In the genomic region with DNA sequence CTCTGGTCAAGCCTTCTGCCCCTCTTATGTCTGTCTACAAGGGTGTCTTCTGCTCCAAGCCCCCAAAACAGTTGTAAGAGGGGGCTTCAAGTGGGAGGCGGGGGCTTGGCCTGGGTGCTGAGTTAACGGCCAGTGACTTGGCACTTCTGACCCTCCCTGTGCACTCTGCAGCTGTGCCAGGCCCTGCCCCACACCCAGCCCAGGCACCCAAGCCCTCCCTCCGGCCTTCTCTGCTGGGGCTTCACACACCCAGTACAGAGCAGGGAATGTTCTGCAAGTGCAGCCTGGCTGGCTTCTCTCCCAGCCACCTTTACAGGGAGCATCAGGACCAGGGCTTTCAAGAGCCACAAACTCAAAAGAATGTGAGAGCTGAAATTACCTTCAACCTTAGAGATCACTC, we compare ENCODE assay signal across 13 cellular contexts. TPM values are rescaled to one million over a fixed set of nuclear protein-coding genes. Genes with fewer than 3 reads are reported as not detected.
DNase-seq lines count a peak whose midpoint lies in the region; ATAC-seq and TF ChIP-seq lines count a peak whose summit lies in the region.
"Had no signal": no experiment of that assay in that cellular context is flagged by ENCODE, and none has a peak within 500 bp of the region (broad histone marks: within the 10 kb centered on the region; RNA-seq: fewer than 3 reads in every experiment).

No MANE protein-coding gene starts in this region.

- no peaks in the 10 kb centered on the region for H3K9me3 Mint-ChIP-seq in activated naive CD4-positive, alpha-beta T cell treated with anti-CD3 and anti-CD28 coated beads, Interleukin-2, amount 10 ng/mL, durations not matched to agents 7 days and 5 days
- H3K9me3 Mint-ChIP-seq in endodermal cell = no peaks in the 10 kb centered on the region
- no peaks in the 10 kb centered on the region for H3K9me3 Mint-ChIP-seq in stimulated activated naive CD8-positive, alpha-beta T cell treated with anti-CD3 and anti-CD28 coated beads, Interleukin-15, amount 100 ng/mL, for 72 hours

- TF ChIP-seq POLR2A in tibial nerve (IDR thresholded peaks at IDR 0.05) = no peak

- H3K4me3 ChIP-seq in endodermal cell (ENCODE audit: low read length) (peak overlapping the region; percentile 50), tibial nerve (no peak overlapping the region)
- H3K4me3 ChIP-seq: GM23248 had no signal

- peaks cover 9% of the 10 kb centered on the region for H3K36me3 Mint-ChIP-seq in activated naive CD4-positive, alpha-beta T cell treated with anti-CD3 and anti-CD28 coated beads, Interleukin-2, amount 10 ng/mL, durations not matched to agents 7 days and 5 days
- H3K36me3 Mint-ChIP-seq in endodermal cell (ENCODE audit: low read depth) = no peaks in the 10 kb centered on the region

- CTCF ChIA-PET in activated naive CD4-positive, alpha-beta T cell treated with anti-CD3 and anti-CD28 coated beads, Interleukin-2, amount 10 ng/mL, durations not matched to agents 7 days and 5 days (lab: Charles Lee) = interaction anchor here (1.6 to 3.6 kb wide), 3 partner anchors 10 to 54 kb away, joined by 9 to 15 read pairs (median 14); no protein-coding TSS in a partner anchor

- DNase-seq in activated naive CD4-positive, alpha-beta T cell treated with anti-CD3 and anti-CD28 coated beads, Interleukin-2, amount 10 ng/mL, durations not matched to agents 7 days and 5 days = no peak
- no peak for DNase-seq in activated naive CD4-positive, alpha-beta T cell treated with Interleukin-2 at 50 U/mL for 16 hours
- peak; percentile 26 for DNase-seq in UCSD-AML1 (lab: John Stamatoyannopoulos, UW; ENCODE audit: unreplicated experiment)
- DNase-seq in endodermal cell = peak; percentile 63
- DNase-seq in stimulated activated naive CD8-positive, alpha-beta T cell treated with anti-CD3 and anti-CD28 coated beads, Interleukin-15, amount 100 ng/mL, for 72 hours = no peak
- no peak for DNase-seq in Kasumi-1 (lab: John Stamatoyannopoulos, UW)
- no peak for DNase-seq in KBM-7
- DNase-seq in tibial nerve (ENCODE audit: low spot score in 2 of 2) = no peak
- DNase-seq: activated CD4-positive, CD25-positive, alpha-beta regulatory T cell treated with anti-CD3 and anti-CD28 coated beads, Interleukin-2, amount 50 U/mL, for 72 hours; GM23248; mesenchymal stem cell; NCI-H2081 treated with DMSO at 0.1 percent for 48 hours; stimulated activated CD4-positive, alpha-beta T cell treated with anti-CD3 and anti-CD28 coated beads, Interleukin-1b, Interleukin-23, amount 100 ng/mL, for 48 hours had no signal

- H3K9me3 ChIP-seq in endodermal cell (ENCODE audit: control insufficient read depth, low read length) (no peaks in the 10 kb centered on the region), tibial nerve (no peaks in the 10 kb centered on the region)

- TF ChIP-seq CTCF in endodermal cell (conservative IDR thresholded peaks at IDR 0.05) (no peak), tibial nerve (IDR thresholded peaks at IDR 0.05) (no peak)

- no peaks in the 10 kb centered on the region for H3K36me3 ChIP-seq in endodermal cell (ENCODE audit: control insufficient read depth, insufficient read depth, low read length)
- H3K36me3 ChIP-seq in tibial nerve = no peaks in the 10 kb centered on the region

- H3K4me1 ChIP-seq in endodermal cell (ENCODE audit: control insufficient read depth, insufficient read depth, low read length) (peaks cover 19% of the 10 kb centered on the region), tibial nerve (peaks cover 0 to 14% (median 4%) of the 10 kb centered on the region in 4 donors)

- WGBS in endodermal cell (ENCODE audit: insufficient coverage in 1 of 2, insufficient read length in 1 of 2), 2 experiments = 72 to 81% methylated on average over 3 of the region's 3 CpGs
- 39 to 54% methylated on average over 3 of the region's 3 CpGs for WGBS in tibial nerve, 2 donors

- H3K27me3 ChIP-seq in endodermal cell (ENCODE audit: control insufficient read depth, insufficient read depth, low read length, poor library complexity, severe bottlenecking) = no peaks in the 10 kb centered on the region
- peaks cover 0 to 26% of the 10 kb centered on the region in 2 donors for H3K27me3 ChIP-seq in tibial nerve

- H3K4me3 Mint-ChIP-seq in activated naive CD4-positive, alpha-beta T cell treated with anti-CD3 and anti-CD28 coated beads, Interleukin-2, amount 10 ng/mL, durations not matched to agents 7 days and 5 days = peak overlapping the region; percentile 59
- peak overlapping the region; percentile 15 for H3K4me3 Mint-ChIP-seq in endodermal cell
- H3K4me3 Mint-ChIP-seq in stimulated activated naive CD8-positive, alpha-beta T cell treated with anti-CD3 and anti-CD28 coated beads, Interleukin-15, amount 100 ng/mL, for 72 hours = peak overlapping the region; percentile 60 to 74

- peak overlapping the region; percentile 28 for H3K27ac ChIP-seq in endodermal cell (ENCODE audit: low read depth, low read length)
- H3K27ac ChIP-seq in tibial nerve = no peak overlapping the region
- H3K27ac ChIP-seq: GM23248 had no signal

- ATAC-seq in stimulated activated naive CD8-positive, alpha-beta T cell treated with anti-CD3 and anti-CD28 coated beads, Interleukin-15, amount 100 ng/mL, for 72 hours = no peak

- in situ Hi-C loops in KBM-7 (cut with MboI; ENCODE audit: low pct_unique_long_range_greater_than_20kb, low sequenced_read_pairs) = no loop called here

- peaks cover 58% of the 10 kb centered on the region for H3K4me1 Mint-ChIP-seq in activated naive CD4-positive, alpha-beta T cell treated with anti-CD3 and anti-CD28 coated beads, Interleukin-2, amount 10 ng/mL, durations not matched to agents 7 days and 5 days
- peaks cover 34% of the 10 kb centered on the region for H3K4me1 Mint-ChIP-seq in endodermal cell
- peaks cover 70% of the 10 kb centered on the region for H3K4me1 Mint-ChIP-seq in stimulated activated naive CD8-positive, alpha-beta T cell treated with anti-CD3 and anti-CD28 coated beads, Interleukin-15, amount 100 ng/mL, for 72 hours

- no peak for TF ChIP-seq EP300 in tibial nerve (IDR thresholded peaks at IDR 0.05)

- peaks cover 41% of the 10 kb centered on the region for H3K27me3 Mint-ChIP-seq in activated naive CD4-positive, alpha-beta T cell treated with anti-CD3 and anti-CD28 coated beads, Interleukin-2, amount 10 ng/mL, durations not matched to agents 7 days and 5 days
- H3K27me3 Mint-ChIP-seq in endodermal cell (ENCODE audit: insufficient read depth) = peaks cover 15% of the 10 kb centered on the region
- peaks cover 35% of the 10 kb centered on the region for H3K27me3 Mint-ChIP-seq in stimulated activated naive CD8-positive, alpha-beta T cell treated with anti-CD3 and anti-CD28 coated beads, Interleukin-15, amount 100 ng/mL, for 72 hours

- peak overlapping the region; percentile 86 for H3K27ac Mint-ChIP-seq in activated naive CD4-positive, alpha-beta T cell treated with anti-CD3 and anti-CD28 coated beads, Interleukin-2, amount 10 ng/mL, durations not matched to agents 7 days and 5 days
- peak overlapping the region; percentile 56 for H3K27ac Mint-ChIP-seq in endodermal cell
- peak overlapping the region in 1 of 2 donors; percentile 79 for H3K27ac Mint-ChIP-seq in stimulated activated naive CD8-positive, alpha-beta T cell treated with anti-CD3 and anti-CD28 coated beads, Interleukin-15, amount 100 ng/mL, for 72 hours

- H3K9ac ChIP-seq in endodermal cell (ENCODE audit: extremely low read depth, low read length, poor library complexity, severe bottlenecking) = peak overlapping the region; percentile 42
- H3K9ac ChIP-seq: GM23248 had no signal

RNA-seq across cellular contexts. Expression of a gene that starts 3.8 kb away (rescaled TPM):
- 10 to 100 TPM in 1 of 2 donors, 1 to 10 TPM in 1; 8.9 to 10.9 TPM for total RNA-seq in endodermal cell
- polyA plus RNA-seq in endodermal cell (2013, experiment 1 of 2) = 9.9 TPM
- polyA plus RNA-seq in endodermal cell (2013, experiment 2 of 2) = 7.9 TPM
- 1 to 10 TPM in 1 of 4 donors, under 1 TPM in 3; under 0.01 to 1.2 (median 0.75) TPM for total RNA-seq in tibial nerve
- polyA plus RNA-seq: GM23248 had no signal

RNA-seq across cellular contexts. Expression of a gene that starts 32.6 kb away (rescaled TPM):
- total RNA-seq in endodermal cell (10 to 100 TPM; 14.8 to 16.0 TPM), tibial nerve (10 to 100 TPM; 17.8 to 24.6 (median 20.0) TPM)
- 5.2 TPM for polyA plus RNA-seq in endodermal cell (2013, experiment 1 of 2)
- 7.0 TPM for polyA plus RNA-seq in endodermal cell (2013, experiment 2 of 2)

RNA-seq across cellular contexts. Expression of a gene that starts 41.7 kb away (rescaled TPM):
- total RNA-seq in endodermal cell (10 to 100 TPM; 39.4 to 53.0 TPM), tibial nerve (10 to 100 TPM; 34.7 to 51.3 (median 44.3) TPM)
- 40.5 TPM for polyA plus RNA-seq in endodermal cell (2013, experiment 1 of 2)
- polyA plus RNA-seq in endodermal cell (2013, experiment 2 of 2) = 36.8 TPM

Comparison
In these comparisons a context has a peak if more than half of its experiments do, and no peak if none do; other contexts are left out.
1. DNase-seq: peak in UCSD-AML1 (single experiment) and endodermal cell (single experiment); none in activated naive CD4-positive, alpha-beta T cell treated with anti-CD3 and anti-CD28 coated beads, Interleukin-2, amount 10 ng/mL, durations not matched to agents 7 days and 5 days (single experiment), activated naive CD4-positive, alpha-beta T cell treated with Interleukin-2 at 50 U/mL for 16 hours (single experiment), stimulated activated naive CD8-positive, alpha-beta T cell treated with anti-CD3 and anti-CD28 coated beads, Interleukin-15, amount 100 ng/mL, for 72 hours (0 of 2), Kasumi-1 (0 of 2), KBM-7 (single experiment) and tibial nerve (0 of 2).
2. H3K4me3 Mint-ChIP-seq: peak in every context shown above with its lines; median percentile 67 in stimulated activated naive CD8-positive, alpha-beta T cell treated with anti-CD3 and anti-CD28 coated beads, Interleukin-15, amount 100 ng/mL, for 72 hours; 59 in activated naive CD4-positive, alpha-beta T cell treated with anti-CD3 and anti-CD28 coated beads, Interleukin-2, amount 10 ng/mL, durations not matched to agents 7 days and 5 days; 15 in endodermal cell.
3. RNA of a gene that starts 3.8 kb away (total RNA-seq): 8.9 to 10.9 TPM in endodermal cell; under 0.01 to 1.2 TPM in tibial nerve; every median in the first group is over 4 times any median in the second.